ENCODE assay signal across 15 cellular contexts in genomic region chr3:45056608-45057301, GRCh38. TPM values are rescaled to one million over a fixed set of nuclear protein-coding genes. Genes with fewer than 3 reads are reported as not detected.
DNase-seq lines count a peak whose midpoint lies in the region; FAIRE-seq and TF ChIP-seq lines count a peak whose summit lies in the region.
"Had no signal": no experiment of that assay in that cellular context is flagged by ENCODE, and none has a peak within 500 bp of the region (broad histone marks: within the 10 kb centered on the region; RNA-seq: fewer than 3 reads in every experiment).

No MANE protein-coding gene starts in this region.

- H3K9me3 Mint-ChIP-seq in neural progenitor cell: no peaks in the 10 kb centered on the region
- no peaks in the 10 kb centered on the region for H3K9me3 Mint-ChIP-seq in activated T-cell treated with anti-CD3 and anti-CD28 coated beads, Interleukin-2, amount 50 U/mL, for 24 hours
- H3K9me3 Mint-ChIP-seq: naive B cell; stimulated activated effector memory CD8-positive, alpha-beta T cell treated with anti-CD3 and anti-CD28 coated beads, Interleukin-12 subunit alpha, Interleukin-12 subunit beta, amount 100 ng/mL, for 72 hours had no signal

- H4K20me1 ChIP-seq in neural progenitor cell (ENCODE audit: low read depth): peaks cover 5% of the 10 kb centered on the region

- peaks cover 15% of the 10 kb centered on the region for H3K4me1 ChIP-seq in neural progenitor cell
- H3K4me1 ChIP-seq in spleen: peaks cover 0 to 43% (median 14%) of the 10 kb centered on the region in 6 donors

- H3K79me2 ChIP-seq in neural progenitor cell (ENCODE audit: low read depth): no peaks in the 10 kb centered on the region

- H3K9me3 ChIP-seq in neural progenitor cell (ENCODE audit: low read depth) (no peaks in the 10 kb centered on the region), spleen (no peaks in the 10 kb centered on the region)

- H3K27ac ChIP-seq in C4-2B (peak overlapping the region; percentile 24), neural progenitor cell (no peak overlapping the region), spleen (peak overlapping the region in 4 of 8 donors; percentile 8 to 46 (median 40))

- FAIRE-seq in RCC 7860 (lab: Jason Lieb, UNC): no peak
- FAIRE-seq: G401.6 had no signal

- peak overlapping the region; percentile 23 for H3K27ac Mint-ChIP-seq in neural progenitor cell
- no peak overlapping the region for H3K27ac Mint-ChIP-seq in activated T-cell treated with anti-CD3 and anti-CD28 coated beads, Interleukin-2, amount 50 U/mL, for 24 hours
- H3K27ac Mint-ChIP-seq: B cell; naive B cell; stimulated activated effector memory CD8-positive, alpha-beta T cell treated with anti-CD3 and anti-CD28 coated beads, Interleukin-12 subunit alpha, Interleukin-12 subunit beta, amount 100 ng/mL, for 72 hours had no signal

- H3K27me3 ChIP-seq in neural progenitor cell: peaks cover 50% of the 10 kb centered on the region
- H3K27me3 ChIP-seq in spleen (replicated peaks in 1 of 7): no peaks in the 10 kb centered on the region
- H3K27me3 ChIP-seq: MG63 had no signal

- TF ChIP-seq CTCF in C4-2B (conservative IDR thresholded peaks at IDR 0.05) (no peak), neural progenitor cell (IDR thresholded peaks at IDR 0.05) (no peak), spleen (IDR thresholded peaks at IDR 0.05 in 8 of 11, conservative IDR thresholded peaks at IDR 0.05 in 3 of 11) (no peak)

- WGBS in spleen, 5 donors: 56 to 77% (median 73%) methylated on average over 5 of the region's 5 CpGs

- no peak overlapping the region for H2AFZ ChIP-seq in neural progenitor cell (replicated peaks)

- H3K27me3 Mint-ChIP-seq in neural progenitor cell (ENCODE audit: insufficient read depth, low read depth): peaks cover 2% of the 10 kb centered on the region
- no peaks in the 10 kb centered on the region for H3K27me3 Mint-ChIP-seq in activated T-cell treated with anti-CD3 and anti-CD28 coated beads, Interleukin-2, amount 50 U/mL, for 24 hours

- H3K9ac ChIP-seq in neural progenitor cell: no peak overlapping the region

- TF ChIP-seq POLR2A in spleen (IDR thresholded peaks at IDR 0.05): no peak
- no peak for TF ChIP-seq POLR2A in erythroblast (IDR thresholded peaks at IDR 0.05; ENCODE audit: low read length)

- no peak overlapping the region for H3K4me3 Mint-ChIP-seq in neural progenitor cell
- H3K4me3 Mint-ChIP-seq in activated T-cell treated with anti-CD3 and anti-CD28 coated beads, Interleukin-2, amount 50 U/mL, for 24 hours: no peak overlapping the region
- H3K4me3 Mint-ChIP-seq: B cell; naive B cell; stimulated activated effector memory CD8-positive, alpha-beta T cell treated with anti-CD3 and anti-CD28 coated beads, Interleukin-12 subunit alpha, Interleukin-12 subunit beta, amount 100 ng/mL, for 72 hours had no signal

- H3K36me3 ChIP-seq in neural progenitor cell: no peaks in the 10 kb centered on the region
- H3K36me3 ChIP-seq in spleen: no peaks in the 10 kb centered on the region
- H3K36me3 ChIP-seq: MG63 had no signal

- peaks cover 13% of the 10 kb centered on the region for H3F3A ChIP-seq in neural progenitor cell (ENCODE audit: low read depth)

- peaks cover 28% of the 10 kb centered on the region for H3K4me1 Mint-ChIP-seq in neural progenitor cell
- H3K4me1 Mint-ChIP-seq in activated T-cell treated with anti-CD3 and anti-CD28 coated beads, Interleukin-2, amount 50 U/mL, for 24 hours (ENCODE audit: low read depth): peaks cover 33% of the 10 kb centered on the region
- H3K4me1 Mint-ChIP-seq: B cell, naive B cell had no signal

- H3K4me2 ChIP-seq in neural progenitor cell: no peak overlapping the region

- no peaks in the 10 kb centered on the region for H3K36me3 Mint-ChIP-seq in neural progenitor cell
- no peaks in the 10 kb centered on the region for H3K36me3 Mint-ChIP-seq in activated T-cell treated with anti-CD3 and anti-CD28 coated beads, Interleukin-2, amount 50 U/mL, for 24 hours (ENCODE audit: low read depth)
- H3K36me3 Mint-ChIP-seq: naive B cell; stimulated activated effector memory CD8-positive, alpha-beta T cell treated with anti-CD3 and anti-CD28 coated beads, Interleukin-12 subunit alpha, Interleukin-12 subunit beta, amount 100 ng/mL, for 72 hours had no signal

- DNase-seq in RCC 7860 (ENCODE audit: low spot score): peak; percentile 41
- peak; percentile 38 for DNase-seq in fibroblast of peridontal ligament (ENCODE audit: extremely low read depth)
- DNase-seq in neural progenitor cell (ENCODE audit: low spot score): no peak
- DNase-seq in spleen: no peak
- no peak for DNase-seq in occipital lobe (lab: John Stamatoyannopoulos, UW)
- DNase-seq in activated T-cell treated with anti-CD3 and anti-CD28 coated beads, Interleukin-2, amount 50 U/mL, for 24 hours: no peak
- no peak for DNase-seq in erythroblast (lab: John Stamatoyannopoulos, UW)
- DNase-seq: activated CD8-positive, alpha-beta memory T cell treated with anti-CD3 and anti-CD28 coated beads for 24 hours; MG63; naive B cell; NCI-H774 had no signal

- no peak overlapping the region for H3K4me3 ChIP-seq in neural progenitor cell
- no peak overlapping the region for H3K4me3 ChIP-seq in spleen
- H3K4me3 ChIP-seq: MG63 had no signal

- intact Hi-C loops in spleen (cut with DNase I; ENCODE audit: low total_unique reads): loop anchor here (10.0 kb wide), 1 partner anchor 428 kb away; no protein-coding TSS in a partner anchor

RNA-seq across cellular contexts. Expression of gene CLEC3B, which starts 30.7 kb away (rescaled TPM):
- total RNA-seq in neural progenitor cell (ENCODE audit: low replicate concordance) (not detected in 2 replicates), spleen (100 to 1,000 TPM; 156 to 409 (median 295) TPM), occipital lobe (26.0 TPM)
- 100 to 1,000 TPM in 1 of 3 donors, 10 to 100 TPM in 2; 68.6 to 225 (median 91.3) TPM for polyA plus RNA-seq in spleen
- total RNA-seq: B cell had no signal

Comparison
In these comparisons a context has a peak if more than half of its experiments do, and no peak if none do; other contexts are left out.
1. DNase-seq: peak in RCC 7860 (single experiment) and fibroblast of peridontal ligament (single experiment); none in neural progenitor cell (single experiment), spleen (single experiment), occipital lobe (single experiment), activated T-cell treated with anti-CD3 and anti-CD28 coated beads, Interleukin-2, amount 50 U/mL, for 24 hours (single experiment) and erythroblast (0 of 2).
2. RNA of gene CLEC3B, which starts 30.7 kb away (total RNA-seq): 156 to 409 TPM in spleen and 26.0 TPM in occipital lobe (single experiment); not detected in neural progenitor cell; every median in the first group is over 10 times any median in the second.